1 cellular context compared by ENCODE assay signal in the genomic region with DNA sequence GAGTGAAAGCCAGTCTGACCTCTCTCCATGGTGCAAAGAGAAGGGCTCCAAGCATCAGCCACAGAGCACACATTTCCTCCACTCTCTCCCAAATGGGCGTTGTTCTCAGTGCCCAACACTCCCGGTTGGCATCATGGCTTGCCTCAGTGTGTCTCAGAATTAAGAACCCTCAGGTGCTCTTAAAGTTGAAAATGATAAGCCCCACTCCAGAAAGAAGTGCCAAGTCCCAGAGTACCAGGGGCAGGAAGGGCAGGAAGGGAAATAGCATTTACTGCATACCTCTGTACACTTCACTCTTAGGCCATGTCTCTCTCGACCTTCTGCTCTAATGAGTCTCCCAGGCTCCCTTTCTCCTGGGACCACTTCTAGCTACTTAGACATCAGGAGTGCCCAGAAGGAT.
TF ChIP-seq lines count a peak whose summit lies in the region.

No MANE protein-coding gene starts in this region.

TF ChIP-seq in GM23338, 12 proteins besides CTCF, POLR2A, EP300 and RAD21:
- TF ChIP-seq EZH2phosphoT487 (IDR thresholded peaks at IDR 0.05; ENCODE audit: unreplicated experiment) = no peak
- TF ChIP-seq NANOG (IDR thresholded peaks at IDR 0.05; ENCODE audit: borderline replicate concordance) = no peak
- no peak for TF ChIP-seq REST (IDR thresholded peaks at IDR 0.05; ENCODE audit: unreplicated experiment)
- no peak for TF ChIP-seq EZH2 (IDR thresholded peaks at IDR 0.05; ENCODE audit: low read depth, unreplicated experiment)
- TF ChIP-seq ZNF331 (CRISPR knock-in tag; IDR thresholded peaks at IDR 0.05; ENCODE audit: low read depth) = no peak
- TF ChIP-seq STAT1 (IDR thresholded peaks at IDR 0.05; ENCODE audit: unreplicated experiment) = no peak
- TF ChIP-seq, protein P1, sequence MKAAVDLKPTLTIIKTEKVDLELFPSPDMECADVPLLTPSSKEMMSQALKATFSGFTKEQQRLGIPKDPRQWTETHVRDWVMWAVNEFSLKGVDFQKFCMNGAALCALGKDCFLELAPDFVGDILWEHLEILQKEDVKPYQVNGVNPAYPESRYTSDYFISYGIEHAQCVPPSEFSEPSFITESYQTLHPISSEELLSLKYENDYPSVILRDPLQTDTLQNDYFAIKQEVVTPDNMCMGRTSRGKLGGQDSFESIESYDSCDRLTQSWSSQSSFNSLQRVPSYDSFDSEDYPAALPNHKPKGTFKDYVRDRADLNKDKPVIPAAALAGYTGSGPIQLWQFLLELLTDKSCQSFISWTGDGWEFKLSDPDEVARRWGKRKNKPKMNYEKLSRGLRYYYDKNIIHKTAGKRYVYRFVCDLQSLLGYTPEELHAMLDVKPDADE (IDR thresholded peaks at IDR 0.05) = no peak
- TF ChIP-seq CREB1 (CRISPR knock-in tag; IDR thresholded peaks at IDR 0.05; ENCODE audit: low read depth) = no peak
- TF ChIP-seq JUNB (IDR thresholded peaks at IDR 0.05; ENCODE audit: unreplicated experiment) = no peak
- TF ChIP-seq POLR2AphosphoS5 (IDR thresholded peaks at IDR 0.05; ENCODE audit: low read depth) = no peak
- TF ChIP-seq ZNF462 (CRISPR knock-in tag; IDR thresholded peaks at IDR 0.05) = no peak
- no peak for TF ChIP-seq ZNF114 (CRISPR knock-in tag; IDR thresholded peaks at IDR 0.05)
TF ChIP-seq in GM23338: peak in this region for 0.
